Comparison of ENCODE assay signal across 15 cellular contexts in genomic region chr14:21802441-21802840, GRCh38.
A peak's percentile ranks its signal among the peaks of the same experiment; 100 is the strongest.
DNase-seq lines count a peak whose midpoint lies in the region; ATAC-seq lines count a peak whose summit lies in the region.
"Had no signal": no experiment of that assay in that cellular context is flagged by ENCODE, and none has a peak within 500 bp of the region (broad histone marks: within the 10 kb centered on the region; RNA-seq: fewer than 3 reads in every experiment).

No MANE protein-coding gene starts in this region.

- H3K27ac ChIP-seq in angular gyrus (ENCODE audit: low read depth, low read length), result peak overlapping the region; percentile 42
- H3K27ac ChIP-seq: GM23248 had no signal

- DNase-seq in inferior parietal cortex (ENCODE audit: extremely low spot score) (peak; percentile 29), pons (ENCODE audit: low spot score) (peak; percentile 90)
- DNase-seq in stimulated activated CD4-positive, alpha-beta T cell treated with anti-CD3 and anti-CD28 coated beads, Interleukin-2, amount 100 ng/mL, for 24 hours, result no peak
- DNase-seq: ACHN; Calu3; CD4-positive, alpha-beta T cell; DMS 273 treated with DMSO at 0.1 percent for 48 hours; GM23248 had no signal

- ATAC-seq in GM18520 (IDR thresholded peaks at IDR 0.05; ENCODE audit: unreplicated experiment) (no peak), GM21447 (IDR thresholded peaks at IDR 0.05; ENCODE audit: unreplicated experiment) (no peak), GM19397 (IDR thresholded peaks at IDR 0.05; ENCODE audit: unreplicated experiment) (no peak)
- ATAC-seq: GM12878, HCT116, K562 had no signal

Comparison
In these comparisons a context has a peak if more than half of its experiments do, and no peak if none do; other contexts are left out.
1. DNase-seq: peak in inferior parietal cortex (single experiment) and pons (single experiment); none in stimulated activated CD4-positive, alpha-beta T cell treated with anti-CD3 and anti-CD28 coated beads, Interleukin-2, amount 100 ng/mL, for 24 hours (0 of 2).